In the genomic region with DNA sequence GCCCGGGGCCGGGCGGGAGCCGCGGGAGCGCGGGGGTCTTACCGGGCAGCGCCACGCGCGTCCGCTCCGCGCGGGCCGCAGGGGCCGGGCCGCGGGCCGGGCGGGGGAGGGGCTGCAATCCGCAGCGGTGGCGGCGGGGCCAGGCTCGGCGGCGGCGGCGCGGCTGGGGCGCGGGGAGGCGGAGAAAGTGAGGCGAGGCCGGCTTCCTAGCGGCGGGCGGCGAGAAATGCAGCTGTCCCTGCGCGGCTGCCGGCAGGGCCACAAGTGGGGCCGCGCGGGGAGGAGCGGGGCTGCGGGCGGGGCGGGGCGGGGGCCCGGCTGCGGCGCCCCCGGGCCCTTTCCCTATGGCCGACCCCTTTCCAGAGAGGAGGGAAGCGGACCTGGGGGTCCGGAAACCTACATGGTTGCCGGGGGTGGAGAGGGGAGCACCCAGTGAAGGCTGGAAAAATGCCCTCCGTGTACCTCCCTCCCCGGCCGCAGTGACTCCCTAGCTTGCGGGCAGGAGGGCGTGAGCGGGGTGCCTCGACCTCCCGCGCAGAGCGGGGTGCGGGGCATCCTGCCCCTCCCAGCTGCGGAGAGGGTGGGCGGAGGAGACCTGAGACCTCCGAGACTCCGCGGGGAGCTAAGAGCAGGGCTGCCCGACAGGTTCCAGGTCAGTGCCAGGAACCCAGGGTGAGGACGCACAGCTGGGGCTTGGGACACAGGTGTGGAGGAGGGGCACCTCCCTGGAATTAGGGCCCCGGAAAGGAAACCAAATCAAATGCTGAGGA, we compare ENCODE assay signal across 8 cellular contexts. TPM values are rescaled to one million over a fixed set of nuclear protein-coding genes. Genes with fewer than 3 reads are reported as not detected.
DNase-seq lines count a peak whose midpoint lies in the region; TF ChIP-seq lines count a peak whose summit lies in the region.

A gene with protein sequence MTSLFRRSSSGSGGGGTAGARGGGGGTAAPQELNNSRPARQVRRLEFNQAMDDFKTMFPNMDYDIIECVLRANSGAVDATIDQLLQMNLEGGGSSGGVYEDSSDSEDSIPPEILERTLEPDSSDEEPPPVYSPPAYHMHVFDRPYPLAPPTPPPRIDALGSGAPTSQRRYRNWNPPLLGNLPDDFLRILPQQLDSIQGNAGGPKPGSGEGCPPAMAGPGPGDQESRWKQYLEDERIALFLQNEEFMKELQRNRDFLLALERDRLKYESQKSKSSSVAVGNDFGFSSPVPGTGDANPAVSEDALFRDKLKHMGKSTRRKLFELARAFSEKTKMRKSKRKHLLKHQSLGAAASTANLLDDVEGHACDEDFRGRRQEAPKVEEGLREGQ (minus strand): TSS at position 230 of the 770 bp plus-strand sequence. CDS start 69,848 bp downstream, outside the sequence.

- peaks cover 63% of the 10 kb centered on the region for H3K27me3 Mint-ChIP-seq in T-helper 1 cell treated with Interleukin-12 subunit alpha and Interleukin-12 subunit beta and Interleukin-4 antibody, amounts not matched to agents 30 μg/mL and 1 μg/mL, for 36 hours (ENCODE audit: low read depth)

- no peaks in the 10 kb centered on the region for H3K27me3 ChIP-seq in ascending aorta
- no peaks in the 10 kb centered on the region for H3K27me3 ChIP-seq in vagina

- H3K4me3 Mint-ChIP-seq in T-helper 1 cell treated with Interleukin-12 subunit alpha and Interleukin-12 subunit beta and Interleukin-4 antibody, amounts not matched to agents 30 μg/mL and 1 μg/mL, for 36 hours = peak within 1 kb of the TSS; percentile 63

- DNase-seq in DMS 273 (lab: John Stamatoyannopoulos, UW; ENCODE audit: unreplicated experiment) (peak; percentile 85), DMS 273 treated with DMSO at 0.1 percent for 48 hours (lab: John Stamatoyannopoulos, UW) (no peak), ascending aorta (ENCODE audit: low spot score in 2 of 2) (peak in 1 of 2 donors; percentile 88), hepatic stellate cell (ENCODE audit: low spot score) (peak; percentile 81), putamen (ENCODE audit: low spot score) (peak; percentile 76), vagina (ENCODE audit: extremely low spot score in 2 of 2) (no peak)
- DNase-seq in Jurkat, Clone E6-1 (ENCODE audit: low read depth, low spot score) = no peak

- peak within 1 kb of the TSS; percentile 42 for H3K4me3 ChIP-seq in Jurkat, Clone E6-1 (ENCODE audit: low read length)
- H3K4me3 ChIP-seq in ascending aorta (peak within 1 kb of the TSS; percentile 77 to 92), vagina (peak within 1 kb of the TSS; percentile 67 to 82)

- H3K4me1 ChIP-seq in ascending aorta = peaks cover 3 to 28% of the 10 kb centered on the region in 2 donors
- peaks cover 55% of the 10 kb centered on the region for H3K4me1 ChIP-seq in vagina

- H3K4me1 Mint-ChIP-seq in T-helper 1 cell treated with Interleukin-12 subunit alpha and Interleukin-12 subunit beta and Interleukin-4 antibody, amounts not matched to agents 30 μg/mL and 1 μg/mL, for 36 hours (ENCODE audit: low read depth) = peaks cover 25% of the 10 kb centered on the region

- no peak for TF ChIP-seq POLR2A in vagina (IDR thresholded peaks at IDR 0.05)

- H3K9me3 Mint-ChIP-seq in T-helper 1 cell treated with Interleukin-12 subunit alpha and Interleukin-12 subunit beta and Interleukin-4 antibody, amounts not matched to agents 30 μg/mL and 1 μg/mL, for 36 hours = no peaks in the 10 kb centered on the region

- peak; percentile 20 to 39 (median 38) for TF ChIP-seq CTCF in ascending aorta (IDR thresholded peaks at IDR 0.05)
- TF ChIP-seq CTCF in vagina (IDR thresholded peaks at IDR 0.05) = no peak

- H3K27ac Mint-ChIP-seq in T-helper 1 cell treated with Interleukin-12 subunit alpha and Interleukin-12 subunit beta and Interleukin-4 antibody, amounts not matched to agents 30 μg/mL and 1 μg/mL, for 36 hours = no peak within 1 kb of the TSS

- intact Hi-C loops in ascending aorta (cut with DNase I) (loop anchor here (1.0 kb wide), 2 partner anchors 63 to 80 kb away; no protein-coding TSS in a partner anchor), vagina (cut with DNase I) (no loop called here)

- no peaks in the 10 kb centered on the region for H3K9me3 ChIP-seq in ascending aorta
- no peaks in the 10 kb centered on the region for H3K9me3 ChIP-seq in vagina

- no peaks in the 10 kb centered on the region for H3K36me3 ChIP-seq in ascending aorta
- H3K36me3 ChIP-seq in vagina = no peaks in the 10 kb centered on the region

- H3K27ac ChIP-seq in ascending aorta (peak within 1 kb of the TSS; percentile 97 to 98), vagina (peak within 1 kb of the TSS; percentile 99)

- H3K36me3 Mint-ChIP-seq in T-helper 1 cell treated with Interleukin-12 subunit alpha and Interleukin-12 subunit beta and Interleukin-4 antibody, amounts not matched to agents 30 μg/mL and 1 μg/mL, for 36 hours (ENCODE audit: low read depth) = no peaks in the 10 kb centered on the region

RNA-seq across cellular contexts. Expression of the gene that starts here (rescaled TPM):
- 3.6 TPM for polyA plus RNA-seq in Jurkat, Clone E6-1 (2012; ENCODE audit: insufficient read depth, insufficient read length)
- 76.1 TPM for total RNA-seq in ascending aorta
- total RNA-seq in vagina = 28.7 TPM

Comparison
In these comparisons a context has a peak if more than half of its experiments do, and no peak if none do; other contexts are left out.
1. DNase-seq: peak in DMS 273 (single experiment), hepatic stellate cell (single experiment) and putamen (single experiment); none in DMS 273 treated with DMSO at 0.1 percent for 48 hours (single experiment), Jurkat, Clone E6-1 (single experiment) and vagina (0 of 2).
2. CTCF ChIP-seq: peak in ascending aorta (3 of 3); none in vagina (0 of 3).
3. Peak in every context shown above with its lines, with median percentiles within 50 percentile points of each other: H3K4me3 ChIP-seq.